ENCODE assay signal across 20 cellular contexts in the genomic region with DNA sequence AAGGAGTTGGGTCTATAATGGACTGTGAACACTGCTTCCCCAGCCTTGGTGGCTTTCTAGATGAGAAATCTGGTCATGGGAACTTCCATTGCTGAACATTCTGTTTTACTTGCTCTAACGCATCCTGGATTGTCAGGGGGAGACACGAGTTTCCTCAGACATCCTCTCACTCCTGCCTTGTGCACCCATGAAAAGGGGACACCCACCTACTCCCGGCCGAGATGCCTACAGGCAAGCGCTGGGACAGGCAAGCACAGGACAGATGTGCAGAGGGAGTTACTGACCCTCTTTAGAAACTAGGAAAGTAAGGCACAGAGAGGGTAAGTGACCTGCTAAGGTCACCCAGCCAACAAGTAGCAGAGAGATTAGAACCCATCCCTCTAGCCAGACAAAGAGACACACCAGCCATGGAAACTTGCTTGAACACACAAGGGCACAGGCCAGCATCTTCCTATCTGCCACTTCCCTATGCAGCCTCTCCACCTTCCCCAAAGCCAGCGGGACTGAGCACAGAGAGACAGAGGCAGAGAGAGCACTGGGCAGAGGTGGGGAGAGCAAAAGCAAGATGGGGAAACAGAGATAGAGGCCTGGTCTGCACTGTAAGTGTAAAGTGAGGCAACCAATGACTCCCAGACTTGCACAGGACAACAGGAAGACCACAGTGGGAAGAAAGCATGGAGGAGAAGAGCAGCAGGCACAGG. TPM values are rescaled to one million over a fixed set of nuclear protein-coding genes. Genes with fewer than 3 reads are reported as not detected.
"Had no signal": no experiment of that assay in that cellular context is flagged by ENCODE, and none has a peak within 500 bp of the region (broad histone marks: within the 10 kb centered on the region; RNA-seq: fewer than 3 reads in every experiment).

No MANE protein-coding gene starts in this region.

- DNase-seq: activated CD4-positive, alpha-beta T cell treated with anti-CD3 and anti-CD28 coated beads, Interleukin-2, amount 50 U/mL, for 48 hours; amniotic stem cell; central memory CD4-positive, alpha-beta T cell; heart right ventricle; immature natural killer cell; left ventricle myocardium superior; occipital lobe; psoas muscle; right cardiac atrium; stimulated activated naive CD8-positive, alpha-beta T cell treated with anti-CD3 and anti-CD28 coated beads, Interleukin-15, Interleukin-2, amounts not matched to agents 100 U/mL and 50 U/mL, for 24 hours; substantia nigra; tibial artery; uterus had no signal

- ATAC-seq: heart right ventricle; left ventricle myocardium superior; natural killer cell treated with Interleukin-12 subunit alpha and Interleukin-12 subunit beta and Interleukin-15 and Interleukin-18, amount 100 ng/mL, for 72 hours; psoas muscle; right cardiac atrium; stimulated activated naive CD8-positive, alpha-beta T cell treated with anti-CD3 and anti-CD28 coated beads, Interleukin-15, Interleukin-2, amounts not matched to agents 100 U/mL and 50 U/mL, for 24 hours had no signal

- H3K4me1 Mint-ChIP-seq: immature natural killer cell had no signal

- H3K4me1 ChIP-seq: esophagus muscularis mucosa, heart right ventricle, psoas muscle, tibial artery, uterus had no signal

- H3K9me3 Mint-ChIP-seq: immature natural killer cell had no signal

- H3K27me3 ChIP-seq: uterus had no signal

- H3K27ac Mint-ChIP-seq: activated naive CD8-positive, alpha-beta T cell; immature natural killer cell; natural killer cell treated with Interleukin-12 subunit alpha and Interleukin-12 subunit beta and Interleukin-15 and Interleukin-18, amount 100 ng/mL, for 72 hours; T-helper 2 cell treated with Interferon-gamma antibody and Interleukin-4, amounts not matched to agents 5 μg/mL and 100 μg/mL, for 36 hours had no signal

- H3K4me3 Mint-ChIP-seq: activated naive CD8-positive, alpha-beta T cell; immature natural killer cell; natural killer cell treated with Interleukin-12 subunit alpha and Interleukin-12 subunit beta and Interleukin-15 and Interleukin-18, amount 100 ng/mL, for 72 hours; T-helper 2 cell treated with Interferon-gamma antibody and Interleukin-4, amounts not matched to agents 5 μg/mL and 100 μg/mL, for 36 hours had no signal

- FAIRE-seq: TTC549 had no signal

- H3K9me3 ChIP-seq: uterus had no signal

- H3K27ac ChIP-seq: coronary artery, esophagus muscularis mucosa, heart right ventricle, psoas muscle, skin epidermis, tibial artery, uterus had no signal

- H3K36me3 ChIP-seq: esophagus muscularis mucosa, uterus had no signal

- H3K4me3 ChIP-seq: coronary artery, esophagus muscularis mucosa, heart right ventricle, psoas muscle, skin epidermis, tibial artery, uterus had no signal

RNA-seq across cellular contexts. Expression of a gene that starts 0.8 kb away (rescaled TPM):
- total RNA-seq: heart right ventricle; left ventricle myocardium superior; natural killer cell treated with Interleukin-12 subunit alpha and Interleukin-12 subunit beta and Interleukin-15 and Interleukin-18, amount 100 ng/mL, for 72 hours; occipital lobe; psoas muscle had no signal
- polyA plus RNA-seq: heart right ventricle, immature natural killer cell, right cardiac atrium had no signal

RNA-seq across cellular contexts. Expression of a gene that starts 8.0 kb away (rescaled TPM):
- total RNA-seq: esophagus muscularis mucosa; left ventricle myocardium superior; natural killer cell treated with Interleukin-12 subunit alpha and Interleukin-12 subunit beta and Interleukin-15 and Interleukin-18, amount 100 ng/mL, for 72 hours; occipital lobe; psoas muscle; right cardiac atrium had no signal
- polyA plus RNA-seq: heart right ventricle, immature natural killer cell, psoas muscle, right cardiac atrium had no signal
